Comparison of ENCODE assay signal across 1 cellular context in the genomic region with DNA sequence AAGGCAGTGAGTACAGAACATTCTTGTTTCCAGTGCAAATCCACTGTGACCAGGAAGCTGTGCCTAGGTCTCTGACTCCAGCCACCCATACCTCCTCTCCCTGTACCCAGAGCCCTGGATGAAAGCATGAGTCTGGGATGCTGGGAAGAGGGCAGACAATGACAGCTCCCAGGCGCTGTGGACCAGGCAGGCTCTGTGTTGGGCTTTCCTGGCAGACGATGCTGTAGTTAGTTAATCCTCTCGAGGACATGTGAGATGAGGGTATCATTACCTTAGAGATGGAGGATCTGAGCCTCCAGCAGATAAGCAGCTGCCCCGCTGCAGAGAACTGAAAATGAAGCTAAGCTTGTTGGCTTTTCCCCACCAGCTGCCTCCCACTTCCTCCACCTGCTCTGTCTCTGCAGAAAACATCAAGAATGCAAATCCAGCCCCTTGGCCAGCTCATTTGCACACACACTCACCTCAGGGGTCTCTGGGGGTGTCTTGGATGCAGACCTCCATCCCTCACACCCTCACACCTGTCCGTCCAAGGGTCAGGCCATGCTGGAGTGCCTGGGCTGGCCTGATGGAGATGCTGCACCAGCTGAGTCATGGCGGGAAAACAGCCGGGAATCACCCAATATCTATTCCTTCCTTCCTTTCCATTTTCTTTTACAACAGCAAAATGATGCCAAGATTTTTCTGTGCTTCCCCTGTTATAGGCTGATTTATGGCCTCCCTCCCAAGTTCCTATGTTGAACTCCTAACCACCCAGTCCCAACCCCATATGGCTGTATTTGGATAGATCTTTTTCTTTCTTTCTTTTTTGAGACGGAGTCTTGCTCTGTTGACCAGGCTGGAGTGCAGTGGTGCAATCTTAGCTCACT.
TF ChIP-seq lines count a peak whose summit lies in the region.

No MANE protein-coding gene starts in this region.

TF ChIP-seq in K562, 482 proteins besides CTCF, POLR2A, EP300 and RAD21 (continued from another document and continues in another):
- TF ChIP-seq, protein P1, sequence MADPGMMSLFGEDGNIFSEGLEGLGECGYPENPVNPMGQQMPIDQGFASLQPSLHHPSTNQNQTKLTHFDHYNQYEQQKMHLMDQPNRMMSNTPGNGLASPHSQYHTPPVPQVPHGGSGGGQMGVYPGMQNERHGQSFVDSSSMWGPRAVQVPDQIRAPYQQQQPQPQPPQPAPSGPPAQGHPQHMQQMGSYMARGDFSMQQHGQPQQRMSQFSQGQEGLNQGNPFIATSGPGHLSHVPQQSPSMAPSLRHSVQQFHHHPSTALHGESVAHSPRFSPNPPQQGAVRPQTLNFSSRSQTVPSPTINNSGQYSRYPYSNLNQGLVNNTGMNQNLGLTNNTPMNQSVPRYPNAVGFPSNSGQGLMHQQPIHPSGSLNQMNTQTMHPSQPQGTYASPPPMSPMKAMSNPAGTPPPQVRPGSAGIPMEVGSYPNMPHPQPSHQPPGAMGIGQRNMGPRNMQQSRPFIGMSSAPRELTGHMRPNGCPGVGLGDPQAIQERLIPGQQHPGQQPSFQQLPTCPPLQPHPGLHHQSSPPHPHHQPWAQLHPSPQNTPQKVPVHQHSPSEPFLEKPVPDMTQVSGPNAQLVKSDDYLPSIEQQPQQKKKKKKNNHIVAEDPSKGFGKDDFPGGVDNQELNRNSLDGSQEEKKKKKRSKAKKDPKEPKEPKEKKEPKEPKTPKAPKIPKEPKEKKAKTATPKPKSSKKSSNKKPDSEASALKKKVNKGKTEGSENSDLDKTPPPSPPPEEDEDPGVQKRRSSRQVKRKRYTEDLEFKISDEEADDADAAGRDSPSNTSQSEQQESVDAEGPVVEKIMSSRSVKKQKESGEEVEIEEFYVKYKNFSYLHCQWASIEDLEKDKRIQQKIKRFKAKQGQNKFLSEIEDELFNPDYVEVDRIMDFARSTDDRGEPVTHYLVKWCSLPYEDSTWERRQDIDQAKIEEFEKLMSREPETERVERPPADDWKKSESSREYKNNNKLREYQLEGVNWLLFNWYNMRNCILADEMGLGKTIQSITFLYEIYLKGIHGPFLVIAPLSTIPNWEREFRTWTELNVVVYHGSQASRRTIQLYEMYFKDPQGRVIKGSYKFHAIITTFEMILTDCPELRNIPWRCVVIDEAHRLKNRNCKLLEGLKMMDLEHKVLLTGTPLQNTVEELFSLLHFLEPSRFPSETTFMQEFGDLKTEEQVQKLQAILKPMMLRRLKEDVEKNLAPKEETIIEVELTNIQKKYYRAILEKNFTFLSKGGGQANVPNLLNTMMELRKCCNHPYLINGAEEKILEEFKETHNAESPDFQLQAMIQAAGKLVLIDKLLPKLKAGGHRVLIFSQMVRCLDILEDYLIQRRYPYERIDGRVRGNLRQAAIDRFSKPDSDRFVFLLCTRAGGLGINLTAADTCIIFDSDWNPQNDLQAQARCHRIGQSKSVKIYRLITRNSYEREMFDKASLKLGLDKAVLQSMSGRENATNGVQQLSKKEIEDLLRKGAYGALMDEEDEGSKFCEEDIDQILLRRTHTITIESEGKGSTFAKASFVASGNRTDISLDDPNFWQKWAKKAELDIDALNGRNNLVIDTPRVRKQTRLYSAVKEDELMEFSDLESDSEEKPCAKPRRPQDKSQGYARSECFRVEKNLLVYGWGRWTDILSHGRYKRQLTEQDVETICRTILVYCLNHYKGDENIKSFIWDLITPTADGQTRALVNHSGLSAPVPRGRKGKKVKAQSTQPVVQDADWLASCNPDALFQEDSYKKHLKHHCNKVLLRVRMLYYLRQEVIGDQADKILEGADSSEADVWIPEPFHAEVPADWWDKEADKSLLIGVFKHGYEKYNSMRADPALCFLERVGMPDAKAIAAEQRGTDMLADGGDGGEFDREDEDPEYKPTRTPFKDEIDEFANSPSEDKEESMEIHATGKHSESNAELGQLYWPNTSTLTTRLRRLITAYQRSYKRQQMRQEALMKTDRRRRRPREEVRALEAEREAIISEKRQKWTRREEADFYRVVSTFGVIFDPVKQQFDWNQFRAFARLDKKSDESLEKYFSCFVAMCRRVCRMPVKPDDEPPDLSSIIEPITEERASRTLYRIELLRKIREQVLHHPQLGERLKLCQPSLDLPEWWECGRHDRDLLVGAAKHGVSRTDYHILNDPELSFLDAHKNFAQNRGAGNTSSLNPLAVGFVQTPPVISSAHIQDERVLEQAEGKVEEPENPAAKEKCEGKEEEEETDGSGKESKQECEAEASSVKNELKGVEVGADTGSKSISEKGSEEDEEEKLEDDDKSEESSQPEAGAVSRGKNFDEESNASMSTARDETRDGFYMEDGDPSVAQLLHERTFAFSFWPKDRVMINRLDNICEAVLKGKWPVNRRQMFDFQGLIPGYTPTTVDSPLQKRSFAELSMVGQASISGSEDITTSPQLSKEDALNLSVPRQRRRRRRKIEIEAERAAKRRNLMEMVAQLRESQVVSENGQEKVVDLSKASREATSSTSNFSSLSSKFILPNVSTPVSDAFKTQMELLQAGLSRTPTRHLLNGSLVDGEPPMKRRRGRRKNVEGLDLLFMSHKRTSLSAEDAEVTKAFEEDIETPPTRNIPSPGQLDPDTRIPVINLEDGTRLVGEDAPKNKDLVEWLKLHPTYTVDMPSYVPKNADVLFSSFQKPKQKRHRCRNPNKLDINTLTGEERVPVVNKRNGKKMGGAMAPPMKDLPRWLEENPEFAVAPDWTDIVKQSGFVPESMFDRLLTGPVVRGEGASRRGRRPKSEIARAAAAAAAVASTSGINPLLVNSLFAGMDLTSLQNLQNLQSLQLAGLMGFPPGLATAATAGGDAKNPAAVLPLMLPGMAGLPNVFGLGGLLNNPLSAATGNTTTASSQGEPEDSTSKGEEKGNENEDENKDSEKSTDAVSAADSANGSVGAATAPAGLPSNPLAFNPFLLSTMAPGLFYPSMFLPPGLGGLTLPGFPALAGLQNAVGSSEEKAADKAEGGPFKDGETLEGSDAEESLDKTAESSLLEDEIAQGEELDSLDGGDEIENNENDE (IDR thresholded peaks at IDR 0.05; ENCODE audit: low read depth, low read length), result no peak
- TF ChIP-seq NFE2 (IDR thresholded peaks at IDR 0.05; ENCODE audit: low read depth) (peak; percentile 46), ZNF12 (CRISPR knock-in tag; IDR thresholded peaks at IDR 0.05) (peak; percentile 75; the same call in 1 of the 2 replicates), TRIM24 (IDR thresholded peaks at IDR 0.05) (no peak), ZNF212 (CRISPR knock-in tag; IDR thresholded peaks at IDR 0.05) (no peak), ZNF184 (CRISPR knock-in tag; IDR thresholded peaks at IDR 0.05) (no peak), RBBP5 (IDR thresholded peaks at IDR 0.05; ENCODE audit: borderline replicate concordance, insufficient read depth, low read length, poor library complexity, severe bottlenecking) (no peak), HNRNPK (IDR thresholded peaks at IDR 0.05; ENCODE audit: low read depth, low read length, poor library complexity, severe bottlenecking) (no peak), U2AF1 (optimal IDR thresholded peaks at IDR 0.05; ENCODE audit: low read depth, low read length) (no peak), ZNF444 (CRISPR knock-in tag; IDR thresholded peaks at IDR 0.05) (no peak), E2F3 (CRISPR knock-in tag; IDR thresholded peaks at IDR 0.05) (no peak), KDM1A (IDR thresholded peaks at IDR 0.05) (no peak), ZNF707 (CRISPR knock-in tag; conservative IDR thresholded peaks at IDR 0.05) (no peak), ZNF695 (CRISPR knock-in tag; IDR thresholded peaks at IDR 0.05) (no peak), ZNF41 (CRISPR knock-in tag; conservative IDR thresholded peaks at IDR 0.05) (no peak), MEIS2 (IDR thresholded peaks at IDR 0.05; ENCODE audit: partially characterized antibody) (no peak), PURB (CRISPR knock-in tag; IDR thresholded peaks at IDR 0.05; ENCODE audit: low read depth) (no peak)
- TF ChIP-seq, protein P2, sequence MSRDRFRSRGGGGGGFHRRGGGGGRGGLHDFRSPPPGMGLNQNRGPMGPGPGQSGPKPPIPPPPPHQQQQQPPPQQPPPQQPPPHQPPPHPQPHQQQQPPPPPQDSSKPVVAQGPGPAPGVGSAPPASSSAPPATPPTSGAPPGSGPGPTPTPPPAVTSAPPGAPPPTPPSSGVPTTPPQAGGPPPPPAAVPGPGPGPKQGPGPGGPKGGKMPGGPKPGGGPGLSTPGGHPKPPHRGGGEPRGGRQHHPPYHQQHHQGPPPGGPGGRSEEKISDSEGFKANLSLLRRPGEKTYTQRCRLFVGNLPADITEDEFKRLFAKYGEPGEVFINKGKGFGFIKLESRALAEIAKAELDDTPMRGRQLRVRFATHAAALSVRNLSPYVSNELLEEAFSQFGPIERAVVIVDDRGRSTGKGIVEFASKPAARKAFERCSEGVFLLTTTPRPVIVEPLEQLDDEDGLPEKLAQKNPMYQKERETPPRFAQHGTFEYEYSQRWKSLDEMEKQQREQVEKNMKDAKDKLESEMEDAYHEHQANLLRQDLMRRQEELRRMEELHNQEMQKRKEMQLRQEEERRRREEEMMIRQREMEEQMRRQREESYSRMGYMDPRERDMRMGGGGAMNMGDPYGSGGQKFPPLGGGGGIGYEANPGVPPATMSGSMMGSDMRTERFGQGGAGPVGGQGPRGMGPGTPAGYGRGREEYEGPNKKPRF (IDR thresholded peaks at IDR 0.05; ENCODE audit: low read depth, low read length), result no peak
- TF ChIP-seq, protein P3, sequence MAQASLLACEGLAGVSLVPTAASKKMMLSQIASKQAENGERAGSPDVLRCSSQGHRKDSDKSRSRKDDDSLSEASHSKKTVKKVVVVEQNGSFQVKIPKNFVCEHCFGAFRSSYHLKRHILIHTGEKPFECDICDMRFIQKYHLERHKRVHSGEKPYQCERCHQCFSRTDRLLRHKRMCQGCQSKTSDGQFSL (CRISPR knock-in tag; IDR thresholded peaks at IDR 0.05), result peak; percentile 65; the same call in 1 of the 2 replicates
- TF ChIP-seq, protein P3 (tag; IDR thresholded peaks at IDR 0.05), result no peak
- TF ChIP-seq, protein P4, sequence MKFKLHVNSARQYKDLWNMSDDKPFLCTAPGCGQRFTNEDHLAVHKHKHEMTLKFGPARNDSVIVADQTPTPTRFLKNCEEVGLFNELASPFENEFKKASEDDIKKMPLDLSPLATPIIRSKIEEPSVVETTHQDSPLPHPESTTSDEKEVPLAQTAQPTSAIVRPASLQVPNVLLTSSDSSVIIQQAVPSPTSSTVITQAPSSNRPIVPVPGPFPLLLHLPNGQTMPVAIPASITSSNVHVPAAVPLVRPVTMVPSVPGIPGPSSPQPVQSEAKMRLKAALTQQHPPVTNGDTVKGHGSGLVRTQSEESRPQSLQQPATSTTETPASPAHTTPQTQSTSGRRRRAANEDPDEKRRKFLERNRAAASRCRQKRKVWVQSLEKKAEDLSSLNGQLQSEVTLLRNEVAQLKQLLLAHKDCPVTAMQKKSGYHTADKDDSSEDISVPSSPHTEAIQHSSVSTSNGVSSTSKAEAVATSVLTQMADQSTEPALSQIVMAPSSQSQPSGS (CRISPR knock-in tag; IDR thresholded peaks at IDR 0.05), result peak; percentile 59; the same call in 1 of the 2 replicates
- TF ChIP-seq, protein P5, sequence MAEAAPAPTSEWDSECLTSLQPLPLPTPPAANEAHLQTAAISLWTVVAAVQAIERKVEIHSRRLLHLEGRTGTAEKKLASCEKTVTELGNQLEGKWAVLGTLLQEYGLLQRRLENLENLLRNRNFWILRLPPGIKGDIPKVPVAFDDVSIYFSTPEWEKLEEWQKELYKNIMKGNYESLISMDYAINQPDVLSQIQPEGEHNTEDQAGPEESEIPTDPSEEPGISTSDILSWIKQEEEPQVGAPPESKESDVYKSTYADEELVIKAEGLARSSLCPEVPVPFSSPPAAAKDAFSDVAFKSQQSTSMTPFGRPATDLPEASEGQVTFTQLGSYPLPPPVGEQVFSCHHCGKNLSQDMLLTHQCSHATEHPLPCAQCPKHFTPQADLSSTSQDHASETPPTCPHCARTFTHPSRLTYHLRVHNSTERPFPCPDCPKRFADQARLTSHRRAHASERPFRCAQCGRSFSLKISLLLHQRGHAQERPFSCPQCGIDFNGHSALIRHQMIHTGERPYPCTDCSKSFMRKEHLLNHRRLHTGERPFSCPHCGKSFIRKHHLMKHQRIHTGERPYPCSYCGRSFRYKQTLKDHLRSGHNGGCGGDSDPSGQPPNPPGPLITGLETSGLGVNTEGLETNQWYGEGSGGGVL (CRISPR knock-in tag; IDR thresholded peaks at IDR 0.05), result no peak
- TF ChIP-seq, protein P6, sequence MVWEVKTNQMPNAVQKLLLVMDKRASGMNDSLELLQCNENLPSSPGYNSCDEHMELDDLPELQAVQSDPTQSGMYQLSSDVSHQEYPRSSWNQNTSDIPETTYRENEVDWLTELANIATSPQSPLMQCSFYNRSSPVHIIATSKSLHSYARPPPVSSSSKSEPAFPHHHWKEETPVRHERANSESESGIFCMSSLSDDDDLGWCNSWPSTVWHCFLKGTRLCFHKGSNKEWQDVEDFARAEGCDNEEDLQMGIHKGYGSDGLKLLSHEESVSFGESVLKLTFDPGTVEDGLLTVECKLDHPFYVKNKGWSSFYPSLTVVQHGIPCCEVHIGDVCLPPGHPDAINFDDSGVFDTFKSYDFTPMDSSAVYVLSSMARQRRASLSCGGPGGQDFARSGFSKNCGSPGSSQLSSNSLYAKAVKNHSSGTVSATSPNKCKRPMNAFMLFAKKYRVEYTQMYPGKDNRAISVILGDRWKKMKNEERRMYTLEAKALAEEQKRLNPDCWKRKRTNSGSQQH (CRISPR knock-in tag; IDR thresholded peaks at IDR 0.05), result no peak
- TF ChIP-seq, protein P7, sequence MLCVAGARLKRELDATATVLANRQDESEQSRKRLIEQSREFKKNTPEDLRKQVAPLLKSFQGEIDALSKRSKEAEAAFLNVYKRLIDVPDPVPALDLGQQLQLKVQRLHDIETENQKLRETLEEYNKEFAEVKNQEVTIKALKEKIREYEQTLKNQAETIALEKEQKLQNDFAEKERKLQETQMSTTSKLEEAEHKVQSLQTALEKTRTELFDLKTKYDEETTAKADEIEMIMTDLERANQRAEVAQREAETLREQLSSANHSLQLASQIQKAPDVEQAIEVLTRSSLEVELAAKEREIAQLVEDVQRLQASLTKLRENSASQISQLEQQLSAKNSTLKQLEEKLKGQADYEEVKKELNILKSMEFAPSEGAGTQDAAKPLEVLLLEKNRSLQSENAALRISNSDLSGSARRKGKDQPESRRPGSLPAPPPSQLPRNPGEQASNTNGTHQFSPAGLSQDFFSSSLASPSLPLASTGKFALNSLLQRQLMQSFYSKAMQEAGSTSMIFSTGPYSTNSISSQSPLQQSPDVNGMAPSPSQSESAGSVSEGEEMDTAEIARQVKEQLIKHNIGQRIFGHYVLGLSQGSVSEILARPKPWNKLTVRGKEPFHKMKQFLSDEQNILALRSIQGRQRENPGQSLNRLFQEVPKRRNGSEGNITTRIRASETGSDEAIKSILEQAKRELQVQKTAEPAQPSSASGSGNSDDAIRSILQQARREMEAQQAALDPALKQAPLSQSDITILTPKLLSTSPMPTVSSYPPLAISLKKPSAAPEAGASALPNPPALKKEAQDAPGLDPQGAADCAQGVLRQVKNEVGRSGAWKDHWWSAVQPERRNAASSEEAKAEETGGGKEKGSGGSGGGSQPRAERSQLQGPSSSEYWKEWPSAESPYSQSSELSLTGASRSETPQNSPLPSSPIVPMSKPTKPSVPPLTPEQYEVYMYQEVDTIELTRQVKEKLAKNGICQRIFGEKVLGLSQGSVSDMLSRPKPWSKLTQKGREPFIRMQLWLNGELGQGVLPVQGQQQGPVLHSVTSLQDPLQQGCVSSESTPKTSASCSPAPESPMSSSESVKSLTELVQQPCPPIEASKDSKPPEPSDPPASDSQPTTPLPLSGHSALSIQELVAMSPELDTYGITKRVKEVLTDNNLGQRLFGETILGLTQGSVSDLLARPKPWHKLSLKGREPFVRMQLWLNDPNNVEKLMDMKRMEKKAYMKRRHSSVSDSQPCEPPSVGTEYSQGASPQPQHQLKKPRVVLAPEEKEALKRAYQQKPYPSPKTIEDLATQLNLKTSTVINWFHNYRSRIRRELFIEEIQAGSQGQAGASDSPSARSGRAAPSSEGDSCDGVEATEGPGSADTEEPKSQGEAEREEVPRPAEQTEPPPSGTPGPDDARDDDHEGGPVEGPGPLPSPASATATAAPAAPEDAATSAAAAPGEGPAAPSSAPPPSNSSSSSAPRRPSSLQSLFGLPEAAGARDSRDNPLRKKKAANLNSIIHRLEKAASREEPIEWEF (CRISPR knock-in tag; IDR thresholded peaks at IDR 0.05), result no peak
